13 cellular contexts compared by ENCODE assay signal in genomic region chr7:90726120-90726519, GRCh38.
DNase-seq lines count a peak whose midpoint lies in the region; FAIRE-seq and TF ChIP-seq lines count a peak whose summit lies in the region.
"Had no signal": no experiment of that assay in that cellular context is flagged by ENCODE, and none has a peak within 500 bp of the region (broad histone marks: within the 10 kb centered on the region; RNA-seq: fewer than 3 reads in every experiment).

No MANE protein-coding gene starts in this region.

- H3K4me3 Mint-ChIP-seq in IgD-negative memory B cell (peak overlapping the region; percentile 79 to 93 (median 90)), endothelial cell (ENCODE audit: unreplicated experiment) (no peak overlapping the region), progenitor cell of endocrine pancreas (ENCODE audit: low read depth) (peak overlapping the region; percentile 44)
- H3K4me3 Mint-ChIP-seq in activated naive CD4-positive, alpha-beta T cell treated with anti-CD3 and anti-CD28 coated beads for 36 hours: no peak overlapping the region
- H3K4me3 Mint-ChIP-seq: naive thymus-derived CD4-positive, alpha-beta T cell had no signal

- CTCF ChIA-PET in activated naive CD4-positive, alpha-beta T cell treated with anti-CD3 and anti-CD28 coated beads for 36 hours (lab: Charles Lee): no interaction called here

- intact Hi-C loops in activated naive CD4-positive, alpha-beta T cell treated with anti-CD3 and anti-CD28 coated beads for 36 hours (cut with micrococcal nuclease): no loop called here

- H3K36me3 Mint-ChIP-seq in IgD-negative memory B cell (peaks cover 23% of the 10 kb centered on the region), endothelial cell (ENCODE audit: low read depth, unreplicated experiment) (peaks cover 4% of the 10 kb centered on the region), progenitor cell of endocrine pancreas (ENCODE audit: insufficient read depth) (peaks cover 17% of the 10 kb centered on the region)
- H3K36me3 Mint-ChIP-seq in activated naive CD4-positive, alpha-beta T cell treated with anti-CD3 and anti-CD28 coated beads for 36 hours (ENCODE audit: low read depth): no peaks in the 10 kb centered on the region
- H3K36me3 Mint-ChIP-seq: naive thymus-derived CD4-positive, alpha-beta T cell had no signal

- peaks cover 0 to under 1% (median 0%) of the 10 kb centered on the region in 3 donors for H3K9me3 Mint-ChIP-seq in IgD-negative memory B cell
- H3K9me3 Mint-ChIP-seq in endothelial cell (ENCODE audit: unreplicated experiment): no peaks in the 10 kb centered on the region
- H3K9me3 Mint-ChIP-seq in progenitor cell of endocrine pancreas (ENCODE audit: low read depth): peaks cover 12% of the 10 kb centered on the region
- H3K9me3 Mint-ChIP-seq in activated naive CD4-positive, alpha-beta T cell treated with anti-CD3 and anti-CD28 coated beads for 36 hours: peaks cover 4% of the 10 kb centered on the region

- no peak for TF ChIP-seq CTCF in endothelial cell (IDR thresholded peaks at IDR 0.05; ENCODE audit: unreplicated experiment)
- no peak for TF ChIP-seq CTCF in progenitor cell of endocrine pancreas (IDR thresholded peaks at IDR 0.05; ENCODE audit: unreplicated experiment)
- TF ChIP-seq CTCF in D721Med (IDR thresholded peaks at IDR 0.05; ENCODE audit: insufficient read depth, missing control alignments): no peak

- H3K27me3 Mint-ChIP-seq in IgD-negative memory B cell (no peaks in the 10 kb centered on the region), endothelial cell (ENCODE audit: unreplicated experiment) (peaks cover 5% of the 10 kb centered on the region), progenitor cell of endocrine pancreas (no peaks in the 10 kb centered on the region)
- H3K27me3 Mint-ChIP-seq in activated naive CD4-positive, alpha-beta T cell treated with anti-CD3 and anti-CD28 coated beads for 36 hours (ENCODE audit: low read depth): no peaks in the 10 kb centered on the region
- H3K27me3 Mint-ChIP-seq: naive thymus-derived CD4-positive, alpha-beta T cell had no signal

- H3K4me1 Mint-ChIP-seq in IgD-negative memory B cell: peaks cover 77 to 80% (median 78%) of the 10 kb centered on the region in 3 donors
- peaks cover 31% of the 10 kb centered on the region for H3K4me1 Mint-ChIP-seq in endothelial cell (ENCODE audit: unreplicated experiment)
- peaks cover 54% of the 10 kb centered on the region for H3K4me1 Mint-ChIP-seq in progenitor cell of endocrine pancreas (ENCODE audit: low read depth)
- no peaks in the 10 kb centered on the region for H3K4me1 Mint-ChIP-seq in activated naive CD4-positive, alpha-beta T cell treated with anti-CD3 and anti-CD28 coated beads for 36 hours (ENCODE audit: low read depth)

- peak overlapping the region; percentile 45 to 90 (median 86) for H3K27ac Mint-ChIP-seq in IgD-negative memory B cell
- H3K27ac Mint-ChIP-seq in endothelial cell (ENCODE audit: unreplicated experiment): peak overlapping the region; percentile 49
- peak overlapping the region; percentile 86 for H3K27ac Mint-ChIP-seq in progenitor cell of endocrine pancreas
- no peak overlapping the region for H3K27ac Mint-ChIP-seq in activated naive CD4-positive, alpha-beta T cell treated with anti-CD3 and anti-CD28 coated beads for 36 hours
- H3K27ac Mint-ChIP-seq: naive thymus-derived CD4-positive, alpha-beta T cell had no signal

- FAIRE-seq in GM12892 (lab: Jason Lieb, UNC): peak; percentile 67
- no peak for FAIRE-seq in D721Med (lab: Jason Lieb, UNC)

- no peak for TF ChIP-seq POLR2A in GM12892 (IDR thresholded peaks at IDR 0.05; ENCODE audit: low read depth, low read length)

- no peak for DNase-seq in GM12892 (ENCODE audit: insufficient read length)
- DNase-seq in endothelial cell (ENCODE audit: low spot score): no peak
- no peak for DNase-seq in progenitor cell of endocrine pancreas (ENCODE audit: low spot score, unreplicated experiment)
- DNase-seq in D721Med (ENCODE audit: insufficient read length, low spot score): no peak
- no peak for DNase-seq in activated naive CD4-positive, alpha-beta T cell treated with anti-CD3 and anti-CD28 coated beads for 36 hours
- DNase-seq in OCI-M2 (lab: John Stamatoyannopoulos, UW; ENCODE audit: unreplicated experiment): no peak
- no peak for DNase-seq in midbrain (lab: John Stamatoyannopoulos, UW)
- DNase-seq: DMS 273 treated with DMSO at 0.1 percent for 48 hours; hippocampal formation; naive thymus-derived CD4-positive, alpha-beta T cell; NCI-H226; upper lobe of right lung had no signal

Comparison
In these comparisons a context has a peak if more than half of its experiments do, and no peak if none do; other contexts are left out.
1. H3K4me3 Mint-ChIP-seq: peak in IgD-negative memory B cell (4 of 4) and progenitor cell of endocrine pancreas (single experiment); none in endothelial cell (single experiment) and activated naive CD4-positive, alpha-beta T cell treated with anti-CD3 and anti-CD28 coated beads for 36 hours (single experiment).